In genomic region chr22:28375761-28376534, GRCh38 we compare ENCODE assay signal across 28 cellular contexts.
DNase-seq lines count a peak whose midpoint lies in the region; ATAC-seq, FAIRE-seq and TF ChIP-seq lines count a peak whose summit lies in the region.
"Had no signal": no experiment of that assay in that cellular context is flagged by ENCODE, and none has a peak within 500 bp of the region (broad histone marks: within the 10 kb centered on the region; RNA-seq: fewer than 3 reads in every experiment).

No MANE protein-coding gene starts in this region.

- H3K4me1 Mint-ChIP-seq in T-helper 2 cell treated with Interferon-gamma antibody and Interleukin-4, amounts not matched to agents 5 μg/mL and 100 μg/mL, for 36 hours (ENCODE audit: low read depth): peaks cover 44% of the 10 kb centered on the region
- H3K4me1 Mint-ChIP-seq: CD4-positive, alpha-beta memory T cell had no signal

- H3K9ac ChIP-seq in adipocyte (ENCODE audit: low read length): no peak overlapping the region
- H3K9ac ChIP-seq: KMS-11 had no signal

- no peak overlapping the region for H3K4me3 Mint-ChIP-seq in T-helper 2 cell treated with Interferon-gamma antibody and Interleukin-4, amounts not matched to agents 5 μg/mL and 100 μg/mL, for 36 hours
- H3K4me3 Mint-ChIP-seq: activated naive CD8-positive, alpha-beta T cell treated with anti-CD3 and anti-CD28 coated beads, Interleukin-2, amount 10 ng/mL, durations not matched to agents 7 days and 5 days; CD4-positive, alpha-beta memory T cell; neural crest cell had no signal

- TF ChIP-seq CTCF in right atrium auricular region (IDR thresholded peaks at IDR 0.05) (no peak), fibroblast of pulmonary artery (IDR thresholded peaks at IDR 0.05; ENCODE audit: low read length, missing control alignments) (no peak), GM13976 (IDR thresholded peaks at IDR 0.05; ENCODE audit: borderline replicate concordance, control extremely low read depth, extremely low read depth, insufficient read depth, missing control alignments) (no peak)

- H3K36me3 Mint-ChIP-seq in T-helper 2 cell treated with Interferon-gamma antibody and Interleukin-4, amounts not matched to agents 5 μg/mL and 100 μg/mL, for 36 hours (ENCODE audit: low read depth): no peaks in the 10 kb centered on the region
- H3K36me3 Mint-ChIP-seq: CD4-positive, alpha-beta memory T cell had no signal

- no peak for DNase-seq in left ventricle myocardium superior
- DNase-seq in right atrium auricular region (ENCODE audit: low spot score): no peak
- DNase-seq in adipocyte (ENCODE audit: low read depth): peak; percentile 70
- DNase-seq in fibroblast of pulmonary artery (ENCODE audit: low read depth): peak; percentile 69
- no peak for DNase-seq in urothelium cell line (ENCODE audit: low spot score)
- DNase-seq in T-helper 2 cell treated with Interferon-gamma antibody and Interleukin-4, amounts not matched to agents 5 μg/mL and 100 μg/mL, for 36 hours (ENCODE audit: low spot score): no peak
- DNase-seq in GM13976 (ENCODE audit: low spot score): no peak
- DNase-seq: activated CD4-positive, alpha-beta T cell treated with anti-CD3 and anti-CD28 coated beads, Interleukin-2, amount 50 U/mL, for 4 hours; activated CD8-positive, alpha-beta memory T cell treated with anti-CD3 and anti-CD28 coated beads, Interleukin-2, amount 50 U/mL, for 4 hours; activated naive CD8-positive, alpha-beta T cell treated with anti-CD3 and anti-CD28 coated beads, Interleukin-2, amount 10 ng/mL, durations not matched to agents 7 days and 5 days; brain microvascular endothelial cell; CD4-positive, alpha-beta memory T cell; cortex of kidney; foreskin keratinocyte; GF-D8; hippocampal formation; NCI-H187; NCI-H226; NK-92 treated with Interleukin-12 subunit alpha and Interleukin-12 subunit beta, amount 100 ng/mL, for 24 hours; T-helper 2 cell; testis; WERI-Rb-1 had no signal

- H3K4me1 ChIP-seq in right atrium auricular region: peaks cover 0 to 18% of the 10 kb centered on the region in 2 donors
- peaks cover 53% of the 10 kb centered on the region for H3K4me1 ChIP-seq in adipocyte (ENCODE audit: control insufficient read depth, insufficient read depth, low read length)
- H3K4me1 ChIP-seq: foreskin keratinocyte, testis had no signal

- H3K36me3 ChIP-seq in right atrium auricular region: no peaks in the 10 kb centered on the region
- H3K36me3 ChIP-seq in adipocyte (ENCODE audit: control insufficient read depth, insufficient read depth, low read length, severe bottlenecking): no peaks in the 10 kb centered on the region
- H3K36me3 ChIP-seq: brain microvascular endothelial cell, WERI-Rb-1 had no signal

- H3K27ac ChIP-seq in right atrium auricular region: no peak overlapping the region
- H3K27ac ChIP-seq: brain microvascular endothelial cell, foreskin keratinocyte, KMS-11, testis, WERI-Rb-1 had no signal

- FAIRE-seq in urothelium cell line (lab: Jason Lieb, UNC): peak; percentile 53
- FAIRE-seq: RCC 7860 had no signal

- ATAC-seq in left ventricle myocardium superior: peak; percentile 43
- ATAC-seq in HG03432 (IDR thresholded peaks at IDR 0.05; ENCODE audit: unreplicated experiment): no peak
- ATAC-seq: foreskin keratinocyte had no signal

- in situ Hi-C loops in GM13976 (cut with MboI; ENCODE audit: low sequenced_read_pairs, unreplicated experiment): no loop called here

- H3K27me3 Mint-ChIP-seq in T-helper 2 cell treated with Interferon-gamma antibody and Interleukin-4, amounts not matched to agents 5 μg/mL and 100 μg/mL, for 36 hours (ENCODE audit: low read depth): no peaks in the 10 kb centered on the region
- H3K27me3 Mint-ChIP-seq: activated naive CD8-positive, alpha-beta T cell treated with anti-CD3 and anti-CD28 coated beads, Interleukin-2, amount 10 ng/mL, durations not matched to agents 7 days and 5 days; progenitor cell of endocrine pancreas had no signal

- intact Hi-C loops in left ventricle myocardium superior (cut with micrococcal nuclease): no loop called here

- no peaks in the 10 kb centered on the region for H3K9me3 Mint-ChIP-seq in T-helper 2 cell treated with Interferon-gamma antibody and Interleukin-4, amounts not matched to agents 5 μg/mL and 100 μg/mL, for 36 hours
- H3K9me3 Mint-ChIP-seq: activated naive CD8-positive, alpha-beta T cell treated with anti-CD3 and anti-CD28 coated beads, Interleukin-2, amount 10 ng/mL, durations not matched to agents 7 days and 5 days; CD4-positive, alpha-beta memory T cell; neural crest cell had no signal

- H3K27me3 ChIP-seq in right atrium auricular region (no peaks in the 10 kb centered on the region), adipocyte (replicated peaks; ENCODE audit: control insufficient read depth, insufficient read depth, low read length) (no peaks in the 10 kb centered on the region)
- H3K27me3 ChIP-seq: brain microvascular endothelial cell, foreskin keratinocyte, testis had no signal

- H3K4me3 ChIP-seq in right atrium auricular region (no peak overlapping the region), adipocyte (ENCODE audit: low read length) (peak overlapping the region; percentile 23), fibroblast of pulmonary artery (replicated peaks; ENCODE audit: low read depth, low read length) (no peak overlapping the region)
- H3K4me3 ChIP-seq: lung, testis had no signal

- H3K9me3 ChIP-seq in right atrium auricular region (no peaks in the 10 kb centered on the region), adipocyte (ENCODE audit: control insufficient read depth, low read length) (no peaks in the 10 kb centered on the region)
- H3K9me3 ChIP-seq: testis had no signal

- H3K27ac Mint-ChIP-seq in T-helper 2 cell treated with Interferon-gamma antibody and Interleukin-4, amounts not matched to agents 5 μg/mL and 100 μg/mL, for 36 hours: no peak overlapping the region
- H3K27ac Mint-ChIP-seq: activated naive CD8-positive, alpha-beta T cell treated with anti-CD3 and anti-CD28 coated beads, Interleukin-2, amount 10 ng/mL, durations not matched to agents 7 days and 5 days; CD4-positive, alpha-beta memory T cell; progenitor cell of endocrine pancreas had no signal

Comparison
In these comparisons a context has a peak if more than half of its experiments do, and no peak if none do; other contexts are left out.
1. DNase-seq: peak in adipocyte (single experiment) and fibroblast of pulmonary artery (single experiment); none in left ventricle myocardium superior (single experiment), right atrium auricular region (single experiment), urothelium cell line (single experiment), T-helper 2 cell treated with Interferon-gamma antibody and Interleukin-4, amounts not matched to agents 5 μg/mL and 100 μg/mL, for 36 hours (single experiment) and GM13976 (single experiment).